In the genomic region with DNA sequence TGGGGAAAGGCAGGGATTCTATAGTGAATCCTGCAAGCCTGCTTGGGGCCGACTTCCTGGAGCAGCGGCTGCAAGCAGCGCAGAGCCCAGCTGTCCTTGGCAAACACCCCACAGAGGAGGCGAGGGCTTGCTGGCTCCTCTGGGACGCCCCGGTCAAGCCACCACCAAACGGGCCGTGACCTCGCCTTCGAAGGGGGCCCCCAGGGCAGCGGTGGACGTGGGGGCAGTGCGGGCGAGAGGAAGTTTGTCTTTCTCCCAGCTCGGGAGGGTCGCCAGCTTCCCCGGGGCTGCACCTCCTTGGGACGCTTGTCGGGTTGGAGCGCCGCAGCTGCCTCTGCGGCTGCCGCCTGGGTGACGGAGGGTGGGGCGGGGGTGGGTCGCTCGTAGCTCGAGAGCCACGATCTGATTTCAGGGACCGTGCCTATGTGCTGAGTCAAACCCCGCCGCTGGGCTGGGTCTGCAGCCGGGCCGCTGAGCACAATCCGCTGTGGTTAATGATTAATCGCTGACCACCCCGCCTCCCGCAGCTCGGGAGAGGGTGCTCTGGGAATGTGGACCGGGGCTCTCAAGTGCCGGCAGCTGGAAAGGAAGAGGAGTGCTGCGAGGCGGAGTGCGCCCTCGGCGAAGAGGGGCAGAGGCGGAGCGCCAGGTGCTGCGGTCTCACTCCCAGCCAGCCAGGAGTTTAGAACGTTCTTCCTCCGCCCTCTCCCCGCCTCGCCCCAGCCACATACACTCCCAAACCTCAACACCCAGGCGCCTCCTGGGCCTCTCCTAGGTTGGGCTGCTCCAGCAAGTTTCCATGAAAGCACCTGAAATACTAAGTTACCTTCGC, we compare ENCODE assay signal across 8 cellular contexts. TPM values are rescaled to one million over a fixed set of nuclear protein-coding genes. Genes with fewer than 3 reads are reported as not detected.
DNase-seq lines count a peak whose midpoint lies in the region; FAIRE-seq and TF ChIP-seq lines count a peak whose summit lies in the region.

A gene (plus strand): TSS at position 726 of the 832 bp plus-strand sequence.

- H3K9ac ChIP-seq in HUES6 (ENCODE audit: low read length): peak within 1 kb of the TSS; percentile 69

- H3K9me3 Mint-ChIP-seq in nephron: no peaks in the 10 kb centered on the region

- H3K36me3 Mint-ChIP-seq in nephron (ENCODE audit: low read depth): no peaks in the 10 kb centered on the region

- no peaks in the 10 kb centered on the region for H3K36me3 ChIP-seq in HUES6 (ENCODE audit: control insufficient read depth, insufficient read depth, low read length)

- H3K27me3 ChIP-seq in HUES6 (ENCODE audit: control insufficient read depth, insufficient read depth, low read length): peaks cover 55% of the 10 kb centered on the region

- H3K4me3 Mint-ChIP-seq in nephron: peak within 1 kb of the TSS; percentile 83 to 87 (median 86)

- H3K27me3 Mint-ChIP-seq in nephron (ENCODE audit: low read depth): peaks cover 62% of the 10 kb centered on the region

- H3K27ac Mint-ChIP-seq in nephron: peak within 1 kb of the TSS; percentile 32 to 77 (median 35)

- H3K4me1 Mint-ChIP-seq in nephron: peaks cover 13% of the 10 kb centered on the region

- H3K4me1 ChIP-seq in HUES6 (ENCODE audit: control insufficient read depth, insufficient read depth, low read length): peaks cover 11% of the 10 kb centered on the region; the same call in 1 of the 2 replicates

- no peak for FAIRE-seq in GM12892 (lab: Jason Lieb, UNC)

- DNase-seq in AG09319 (ENCODE audit: extremely low read depth, low read depth) (peak; percentile 86), SHP77 treated with DMSO at 0.1 percent for 48 hours (lab: John Stamatoyannopoulos, UW) (peak; percentile 91), fibroblast of the aortic adventitia (ENCODE audit: low read depth) (peak; percentile 94), NCI-H1048 (lab: John Stamatoyannopoulos, UW) (no peak), Kasumi-1 (lab: John Stamatoyannopoulos, UW) (no peak), GM12892 (ENCODE audit: insufficient read length) (no peak)

- no peak; the same call in 1 of the 2 replicates for TF ChIP-seq CTCF in AG09319 (IDR thresholded peaks at IDR 0.05; ENCODE audit: low read depth, low read length)
- TF ChIP-seq CTCF in fibroblast of the aortic adventitia (IDR thresholded peaks at IDR 0.05; ENCODE audit: insufficient read depth, low read length): peak; percentile 6
- TF ChIP-seq CTCF in nephron (IDR thresholded peaks at IDR 0.05; ENCODE audit: unreplicated experiment in 3 of 3): no peak

- H3K4me3 ChIP-seq in HUES6 (ENCODE audit: low read depth, low read length): peak within 1 kb of the TSS; percentile 63
- H3K4me3 ChIP-seq in fibroblast of the aortic adventitia (ENCODE audit: low read depth, low read length): peak within 1 kb of the TSS; percentile 67

- H3K9me3 ChIP-seq in HUES6 (ENCODE audit: control insufficient read depth, insufficient read depth, low read depth, low read length): no peaks in the 10 kb centered on the region

- no peak for TF ChIP-seq POLR2A in GM12892 (IDR thresholded peaks at IDR 0.05; ENCODE audit: low read depth, low read length)

- no peak within 1 kb of the TSS; the same call in 1 of the 2 replicates for H3K27ac ChIP-seq in HUES6 (ENCODE audit: low read depth, low read length)

RNA-seq across cellular contexts. Expression of the gene that starts here (rescaled TPM):
- total RNA-seq in fibroblast of the aortic adventitia (ENCODE audit: low replicate concordance): 0.41 and 12.7 TPM in 2 replicates
- not detected for polyA plus RNA-seq in GM12892 (2012; ENCODE audit: missing spikeins)

Comparison
In these comparisons a context has a peak if more than half of its experiments do, and no peak if none do; other contexts are left out.
1. DNase-seq: peak in AG09319 (single experiment), SHP77 treated with DMSO at 0.1 percent for 48 hours (single experiment) and fibroblast of the aortic adventitia (single experiment); none in NCI-H1048 (single experiment), Kasumi-1 (0 of 2) and GM12892 (single experiment).